Comparison of ENCODE assay signal across 8 cellular contexts in the genomic region with DNA sequence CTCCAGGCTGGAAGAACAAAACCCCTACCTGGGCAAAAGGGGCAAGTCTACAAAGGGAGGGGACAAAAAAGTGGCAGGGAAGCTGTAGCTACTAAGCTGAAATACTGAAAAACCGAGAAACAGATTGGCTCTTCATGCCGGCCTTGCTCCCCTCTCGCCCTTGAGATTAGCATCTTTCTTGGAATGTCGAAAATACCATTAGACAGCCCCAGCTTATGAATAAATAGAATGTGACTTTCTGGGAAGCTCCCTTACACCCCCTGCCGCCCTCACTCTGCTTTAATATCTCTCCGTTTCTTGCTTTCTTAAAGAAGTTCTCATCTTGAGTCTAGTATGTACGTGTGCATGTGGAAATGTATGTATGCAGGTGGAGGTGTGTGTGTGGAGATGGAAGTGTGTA. TPM values are rescaled to one million over a fixed set of nuclear protein-coding genes. Genes with fewer than 3 reads are reported as not detected.
DNase-seq lines count a peak whose midpoint lies in the region; ATAC-seq and TF ChIP-seq lines count a peak whose summit lies in the region.
"Had no signal": no experiment of that assay in that cellular context is flagged by ENCODE, and none has a peak within 500 bp of the region (broad histone marks: within the 10 kb centered on the region; RNA-seq: fewer than 3 reads in every experiment).

No MANE protein-coding gene starts in this region.

- TF ChIP-seq EP300 in gastroesophageal sphincter (IDR thresholded peaks at IDR 0.05), result no peak

- H3K9me3 ChIP-seq in GM23248 (ENCODE audit: low read depth) (no peaks in the 10 kb centered on the region), gastroesophageal sphincter (no peaks in the 10 kb centered on the region), testis (no peaks in the 10 kb centered on the region)

- H3K4me3 ChIP-seq in GM23248 (no peak overlapping the region), gastroesophageal sphincter (peak overlapping the region; percentile 6 to 27), testis (no peak overlapping the region)

- H3K79me2 ChIP-seq in GM23248 (ENCODE audit: insufficient read depth), result no peaks in the 10 kb centered on the region

- intact Hi-C loops in testis (cut with DNase I; ENCODE audit: low total_unique reads), result no loop called here

- H4K20me1 ChIP-seq in GM23248 (ENCODE audit: insufficient read depth), result no peaks in the 10 kb centered on the region

- ATAC-seq in SK-N-SH treated with all-trans-retinoic acid at 6 μM for 48 hours (peak; percentile 75), gastroesophageal sphincter (no peak), HG02678 (IDR thresholded peaks at IDR 0.05; ENCODE audit: unreplicated experiment) (no peak)

- no peak overlapping the region for H3K9ac ChIP-seq in GM23248

- TF ChIP-seq CTCF in gastroesophageal sphincter (IDR thresholded peaks at IDR 0.05), result no peak
- TF ChIP-seq CTCF in testis (IDR thresholded peaks at IDR 0.05), result no peak

- peak; percentile 26 for DNase-seq in GM23248
- DNase-seq in testis, result no peak
- no peak for DNase-seq in SW 1271 (lab: John Stamatoyannopoulos, UW)
- DNase-seq in iPS-NIHi11 (ENCODE audit: low spot score), result no peak

- H3K4me2 ChIP-seq in GM23248 (ENCODE audit: unreplicated experiment), result peak overlapping the region; percentile 27

- peak overlapping the region; percentile 67 for H3K27ac ChIP-seq in GM23248
- peak overlapping the region; percentile 65 to 80 (median 76) for H3K27ac ChIP-seq in gastroesophageal sphincter
- H3K27ac ChIP-seq in testis, result peak overlapping the region; percentile 29 to 54

- H3F3A ChIP-seq in GM23248 (ENCODE audit: insufficient read depth), result peaks cover 12% of the 10 kb centered on the region

- no peak for TF ChIP-seq POLR2A in gastroesophageal sphincter (IDR thresholded peaks at IDR 0.05)
- no peak for TF ChIP-seq POLR2A in testis (IDR thresholded peaks at IDR 0.05)

- H3K4me1 ChIP-seq in GM23248 (ENCODE audit: insufficient read depth), result peaks cover 16% of the 10 kb centered on the region; the same call in 1 of the 2 replicates
- peaks cover 4 to 51% (median 16%) of the 10 kb centered on the region in 3 donors for H3K4me1 ChIP-seq in gastroesophageal sphincter
- peaks cover 17% of the 10 kb centered on the region for H3K4me1 ChIP-seq in testis

- H2AFZ ChIP-seq in GM23248, result peak overlapping the region; percentile 75

- no peaks in the 10 kb centered on the region for H3K9me2 ChIP-seq in GM23248 (ENCODE audit: insufficient read depth)

- no peaks in the 10 kb centered on the region for H3K36me3 ChIP-seq in GM23248 (ENCODE audit: low read depth)
- H3K36me3 ChIP-seq in gastroesophageal sphincter, result no peaks in the 10 kb centered on the region
- no peaks in the 10 kb centered on the region for H3K36me3 ChIP-seq in testis (ENCODE audit: low read depth, missing control alignments)

- H3K27me3 ChIP-seq in GM23248 (replicated peaks; ENCODE audit: insufficient read depth) (no peaks in the 10 kb centered on the region), gastroesophageal sphincter (no peaks in the 10 kb centered on the region), testis (no peaks in the 10 kb centered on the region)

- 71 to 74% methylated on average over 7 of the region's 7 CpGs for WGBS in GM23248 (ENCODE audit: low coverage in 1 of 2, low lambda C conversion rate in 2 of 2, missing lambda C conversion rate in 2 of 2), 2 experiments
- WGBS in gastroesophageal sphincter (ENCODE audit: low coverage in 1 of 2), 2 donors, result 58 to 72% methylated on average over 6 to 7 of the region's 7 CpGs
- 40 to 51% methylated on average over 7 of the region's 7 CpGs for WGBS in testis, 2 donors

- in situ Hi-C loops in GM23248 (cut with MboI), result no loop called here

TF ChIP-seq in SK-N-SH treated with all-trans-retinoic acid at 6 μM for 48 hours, 23 proteins besides CTCF, POLR2A, EP300 and RAD21:
- TF ChIP-seq PATZ1 (CRISPR knock-in tag; IDR thresholded peaks at IDR 0.05; ENCODE audit: borderline replicate concordance) (no peak), ZNF8 (CRISPR knock-in tag; IDR thresholded peaks at IDR 0.05) (no peak), RARB (CRISPR knock-in tag; IDR thresholded peaks at IDR 0.05) (no peak), PPARA (CRISPR knock-in tag; IDR thresholded peaks at IDR 0.05; ENCODE audit: borderline replicate concordance) (no peak), ZNF565 (CRISPR knock-in tag; conservative IDR thresholded peaks at IDR 0.05; ENCODE audit: low read depth) (no peak), CSDC2 (CRISPR knock-in tag; IDR thresholded peaks at IDR 0.05) (no peak), ISL1 (CRISPR knock-in tag; IDR thresholded peaks at IDR 0.05) (no peak), ZNF70 (CRISPR knock-in tag; IDR thresholded peaks at IDR 0.05) (no peak), TCF4 (CRISPR knock-in tag; IDR thresholded peaks at IDR 0.05; ENCODE audit: borderline replicate concordance) (no peak), SNAI2 (CRISPR knock-in tag; IDR thresholded peaks at IDR 0.05) (no peak), ZFP30 (CRISPR knock-in tag; IDR thresholded peaks at IDR 0.05) (no peak), TOX (CRISPR knock-in tag; IDR thresholded peaks at IDR 0.05; ENCODE audit: borderline replicate concordance) (no peak; the same call in 1 of the 2 replicates), BACH2 (CRISPR knock-in tag; IDR thresholded peaks at IDR 0.05; ENCODE audit: borderline replicate concordance) (no peak)
- TF ChIP-seq, protein P1, sequence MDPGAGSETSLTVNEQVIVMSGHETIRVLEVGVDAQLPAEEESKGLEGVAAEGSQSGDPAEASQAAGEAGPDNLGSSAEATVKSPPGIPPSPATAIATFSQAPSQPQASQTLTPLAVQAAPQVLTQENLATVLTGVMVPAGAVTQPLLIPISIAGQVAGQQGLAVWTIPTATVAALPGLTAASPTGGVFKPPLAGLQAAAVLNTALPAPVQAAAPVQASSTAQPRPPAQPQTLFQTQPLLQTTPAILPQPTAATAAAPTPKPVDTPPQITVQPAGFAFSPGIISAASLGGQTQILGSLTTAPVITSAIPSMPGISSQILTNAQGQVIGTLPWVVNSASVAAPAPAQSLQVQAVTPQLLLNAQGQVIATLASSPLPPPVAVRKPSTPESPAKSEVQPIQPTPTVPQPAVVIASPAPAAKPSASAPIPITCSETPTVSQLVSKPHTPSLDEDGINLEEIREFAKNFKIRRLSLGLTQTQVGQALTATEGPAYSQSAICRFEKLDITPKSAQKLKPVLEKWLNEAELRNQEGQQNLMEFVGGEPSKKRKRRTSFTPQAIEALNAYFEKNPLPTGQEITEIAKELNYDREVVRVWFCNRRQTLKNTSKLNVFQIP (CRISPR knock-in tag; IDR thresholded peaks at IDR 0.05; ENCODE audit: borderline replicate concordance, low read depth), result no peak
- TF ChIP-seq, protein P2, sequence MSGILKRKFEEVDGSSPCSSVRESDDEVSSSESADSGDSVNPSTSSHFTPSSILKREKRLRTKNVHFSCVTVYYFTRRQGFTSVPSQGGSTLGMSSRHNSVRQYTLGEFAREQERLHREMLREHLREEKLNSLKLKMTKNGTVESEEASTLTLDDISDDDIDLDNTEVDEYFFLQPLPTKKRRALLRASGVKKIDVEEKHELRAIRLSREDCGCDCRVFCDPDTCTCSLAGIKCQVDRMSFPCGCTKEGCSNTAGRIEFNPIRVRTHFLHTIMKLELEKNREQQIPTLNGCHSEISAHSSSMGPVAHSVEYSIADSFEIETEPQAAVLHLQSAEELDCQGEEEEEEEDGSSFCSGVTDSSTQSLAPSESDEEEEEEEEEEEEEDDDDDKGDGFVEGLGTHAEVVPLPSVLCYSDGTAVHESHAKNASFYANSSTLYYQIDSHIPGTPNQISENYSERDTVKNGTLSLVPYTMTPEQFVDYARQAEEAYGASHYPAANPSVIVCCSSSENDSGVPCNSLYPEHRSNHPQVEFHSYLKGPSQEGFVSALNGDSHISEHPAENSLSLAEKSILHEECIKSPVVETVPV (CRISPR knock-in tag; IDR thresholded peaks at IDR 0.05), result no peak

RNA-seq across cellular contexts. Expression of gene TRAF3IP3, which starts 14.1 kb away (rescaled TPM):
- total RNA-seq in GM23248 (2014; rRNA removed; shearing (Covaris generic)), result not detected in 2 replicates
- polyA plus RNA-seq in GM23248 (2016; fragmentation: Nextera tagmentation; extraction: Ambion mirVana) (0.25 TPM in 1 of 2 replicates, not detected in the other), testis (ENCODE audit: insufficient read depth, low read depth, low replicate concordance) (9.2 TPM)
- total RNA-seq in gastroesophageal sphincter (1 to 10 TPM in 3 of 4 donors, under 1 TPM in 1; 0.77 to 5.7 (median 3.5) TPM), testis (1 to 10 TPM in 1 of 2 donors, under 1 TPM in 1; 0.63 to 3.3 TPM)
- total RNA-seq: renal cortical epithelial cell had no signal

RNA-seq across cellular contexts. Expression of gene C1orf74, which starts 14.4 kb away (rescaled TPM):
- total RNA-seq in GM23248 (2014; rRNA removed; shearing (Covaris generic)), result 2.1 and 2.3 TPM in 2 replicates
- polyA plus RNA-seq in GM23248 (2016; fragmentation: Nextera tagmentation; extraction: Ambion mirVana), result 1.4 and 1.5 TPM in 2 replicates
- 1 to 10 TPM in 1 of 4 donors, under 1 TPM in 3; 0.64 to 1.3 (median 0.87) TPM for total RNA-seq in gastroesophageal sphincter
- total RNA-seq in testis, result 1 to 10 TPM; 5.0 to 5.2 TPM
- 2.6 TPM for polyA plus RNA-seq in testis (ENCODE audit: insufficient read depth, low read depth, low replicate concordance)

RNA-seq across cellular contexts. Expression of gene IRF6, which starts 36.0 kb away (rescaled TPM):
- total RNA-seq in GM23248 (2014; rRNA removed; shearing (Covaris generic)), result 1.3 and 1.6 TPM in 2 replicates
- polyA plus RNA-seq in GM23248 (2016; fragmentation: Nextera tagmentation; extraction: Ambion mirVana) (0.84 and 0.86 TPM in 2 replicates), testis (ENCODE audit: insufficient read depth, low read depth, low replicate concordance) (8.2 TPM)
- total RNA-seq in gastroesophageal sphincter (1 to 10 TPM; 1.2 to 6.8 (median 2.8) TPM), testis (10 to 100 TPM in 1 of 2 donors, 1 to 10 TPM in 1; 8.7 to 19.2 TPM)

RNA-seq across cellular contexts. Expression of gene UTP25, which starts 57.8 kb away (rescaled TPM):
- total RNA-seq in GM23248 (2014; rRNA removed; shearing (Covaris generic)), result 12.2 and 16.8 TPM in 2 replicates
- polyA plus RNA-seq in GM23248 (2016; fragmentation: Nextera tagmentation; extraction: Ambion mirVana), result 9.5 TPM in 2 replicates
- total RNA-seq in gastroesophageal sphincter, result 1 to 10 TPM; 4.5 to 8.7 (median 8.0) TPM
- total RNA-seq in testis, result 1 to 10 TPM; 7.1 to 7.7 TPM
- 4.0 TPM for polyA plus RNA-seq in testis (ENCODE audit: insufficient read depth, low read depth, low replicate concordance)

Comparison
In these comparisons a context has a peak if more than half of its experiments do, and no peak if none do; other contexts are left out.
1. H3K4me3 ChIP-seq: peak in gastroesophageal sphincter (2 of 2); none in GM23248 (single experiment) and testis (0 of 2).
2. Peak in every context shown above with its lines, with median percentiles within 50 percentile points of each other: H3K27ac ChIP-seq.